ENCODE assay signal across 1 cellular context in the genomic region with DNA sequence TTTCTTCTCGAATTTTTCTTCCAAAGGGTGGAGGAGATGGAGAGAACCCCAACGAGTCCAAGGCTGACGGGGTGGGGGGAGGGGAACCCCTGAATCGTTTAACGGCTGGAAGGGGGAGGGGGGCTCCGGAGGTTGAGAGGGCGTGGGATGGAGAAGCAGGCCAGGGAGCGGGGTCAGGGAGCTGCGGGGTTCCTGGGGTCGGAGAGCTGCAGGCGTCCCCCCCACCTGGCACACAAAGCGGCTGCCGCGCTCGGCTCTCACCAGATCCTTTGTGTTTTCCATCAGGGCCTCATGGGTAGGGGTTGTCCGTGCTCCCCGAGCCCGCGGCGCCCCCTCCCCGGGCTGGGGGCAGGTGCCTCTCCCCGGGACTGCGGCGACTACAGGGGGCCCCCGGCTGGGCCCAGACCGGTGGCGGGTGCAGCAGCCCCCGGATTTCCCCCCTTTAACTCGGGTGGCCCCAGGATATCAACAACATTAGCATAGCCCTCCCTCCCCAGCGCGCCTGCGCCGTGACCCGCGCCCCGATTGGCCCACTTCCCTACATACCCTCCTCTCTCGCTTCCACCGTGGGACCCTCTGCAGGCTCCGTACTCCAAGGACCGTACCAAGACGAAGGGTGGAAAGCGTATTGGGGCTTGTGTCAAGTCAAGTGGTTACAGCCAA.
TF ChIP-seq lines count a peak whose summit lies in the region.

Gene MBTD1, minus strand, starts transcription at position 476 of the 663 bp plus-strand sequence. CDS start 34,888 bp downstream, outside the sequence.

TF ChIP-seq in HEK293, 187 proteins besides CTCF, POLR2A, EP300 and RAD21 (continued from another document):
- TF ChIP-seq REPIN1 (tag by site-specific recombination; IDR thresholded peaks at IDR 0.05; ENCODE audit: low read depth) (no peak), ZNF624 (tag by site-specific recombination; IDR thresholded peaks at IDR 0.05) (no peak), ZEB2 (tag by site-specific recombination; IDR thresholded peaks at IDR 0.05) (no peak; the same call in 1 of the 2 replicates), ZSCAN5A (tag by site-specific recombination; IDR thresholded peaks at IDR 0.05) (no peak), EGR2 (tag by site-specific recombination; IDR thresholded peaks at IDR 0.05; ENCODE audit: low read depth) (no peak), AEBP2 (tag by site-specific recombination; IDR thresholded peaks at IDR 0.05; ENCODE audit: borderline replicate concordance) (no peak), ZIC2 (tag by site-specific recombination; IDR thresholded peaks at IDR 0.05) (peak; percentile 77), ZNF404 (tag by site-specific recombination; IDR thresholded peaks at IDR 0.05) (no peak), ZBTB7A (tag by site-specific recombination; IDR thresholded peaks at IDR 0.05; ENCODE audit: low read depth) (peak; percentile 21; the same call in 1 of the 2 replicates), ZNF777 (tag by site-specific recombination; IDR thresholded peaks at IDR 0.05; ENCODE audit: borderline replicate concordance) (no peak), ZNF423 (tag by site-specific recombination; IDR thresholded peaks at IDR 0.05) (no peak), ZNF549 (tag by site-specific recombination; IDR thresholded peaks at IDR 0.05) (no peak), ZNF202 (tag by site-specific recombination; IDR thresholded peaks at IDR 0.05; ENCODE audit: borderline replicate concordance) (no peak), ZNF626 (tag by site-specific recombination; IDR thresholded peaks at IDR 0.05) (no peak), ZFHX2 (tag by site-specific recombination; conservative IDR thresholded peaks at IDR 0.05) (no peak), ZNF16 (tag by site-specific recombination; IDR thresholded peaks at IDR 0.05; ENCODE audit: low read depth) (no peak), ZNF791 (tag by site-specific recombination; IDR thresholded peaks at IDR 0.05) (no peak), ZFP37 (tag by site-specific recombination; IDR thresholded peaks at IDR 0.05) (no peak), GLI4 (tag by site-specific recombination; IDR thresholded peaks at IDR 0.05) (no peak), ZBTB17 (tag by site-specific recombination; IDR thresholded peaks at IDR 0.05) (0 out of 2 replicates have a peak, but pooled peaks have one; percentile 47), PRDM1 (tag by site-specific recombination; IDR thresholded peaks at IDR 0.05) (no peak)
- TF ChIP-seq, protein P1, sequence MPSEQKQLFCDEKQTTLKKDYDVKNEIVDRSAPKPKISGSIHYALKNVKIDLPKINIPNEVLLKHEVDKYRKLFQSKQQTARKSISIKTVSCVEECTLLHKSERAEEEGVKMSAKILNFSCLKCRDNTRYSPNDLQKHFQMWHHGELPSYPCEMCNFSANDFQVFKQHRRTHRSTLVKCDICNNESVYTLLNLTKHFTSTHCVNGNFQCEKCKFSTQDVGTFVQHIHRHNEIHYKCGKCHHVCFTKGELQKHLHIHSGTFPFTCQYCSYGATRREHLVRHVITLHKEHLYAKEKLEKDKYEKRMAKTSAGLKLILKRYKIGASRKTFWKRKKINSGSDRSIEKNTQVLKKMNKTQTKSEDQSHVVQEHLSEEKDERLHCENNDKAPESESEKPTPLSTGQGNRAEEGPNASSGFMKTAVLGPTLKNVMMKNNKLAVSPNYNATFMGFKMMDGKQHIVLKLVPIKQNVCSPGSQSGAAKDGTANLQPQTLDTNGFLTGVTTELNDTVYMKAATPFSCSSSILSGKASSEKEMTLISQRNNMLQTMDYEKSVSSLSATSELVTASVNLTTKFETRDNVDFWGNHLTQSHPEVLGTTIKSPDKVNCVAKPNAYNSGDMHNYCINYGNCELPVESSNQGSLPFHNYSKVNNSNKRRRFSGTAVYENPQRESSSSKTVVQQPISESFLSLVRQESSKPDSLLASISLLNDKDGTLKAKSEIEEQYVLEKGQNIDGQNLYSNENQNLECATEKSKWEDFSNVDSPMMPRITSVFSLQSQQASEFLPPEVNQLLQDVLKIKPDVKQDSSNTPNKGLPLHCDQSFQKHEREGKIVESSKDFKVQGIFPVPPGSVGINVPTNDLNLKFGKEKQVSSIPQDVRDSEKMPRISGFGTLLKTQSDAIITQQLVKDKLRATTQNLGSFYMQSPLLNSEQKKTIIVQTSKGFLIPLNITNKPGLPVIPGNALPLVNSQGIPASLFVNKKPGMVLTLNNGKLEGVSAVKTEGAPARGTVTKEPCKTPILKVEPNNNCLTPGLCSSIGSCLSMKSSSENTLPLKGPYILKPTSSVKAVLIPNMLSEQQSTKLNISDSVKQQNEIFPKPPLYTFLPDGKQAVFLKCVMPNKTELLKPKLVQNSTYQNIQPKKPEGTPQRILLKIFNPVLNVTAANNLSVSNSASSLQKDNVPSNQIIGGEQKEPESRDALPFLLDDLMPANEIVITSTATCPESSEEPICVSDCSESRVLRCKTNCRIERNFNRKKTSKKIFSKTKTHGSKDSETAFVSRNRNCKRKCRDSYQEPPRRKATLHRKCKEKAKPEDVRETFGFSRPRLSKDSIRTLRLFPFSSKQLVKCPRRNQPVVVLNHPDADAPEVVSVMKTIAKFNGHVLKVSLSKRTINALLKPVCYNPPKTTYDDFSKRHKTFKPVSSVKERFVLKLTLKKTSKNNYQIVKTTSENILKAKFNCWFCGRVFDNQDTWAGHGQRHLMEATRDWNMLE (tag by site-specific recombination; conservative IDR thresholded peaks at IDR 0.05; ENCODE audit: low read depth), result no peak; the same call in 1 of the 2 replicates
- TF ChIP-seq, protein P2, sequence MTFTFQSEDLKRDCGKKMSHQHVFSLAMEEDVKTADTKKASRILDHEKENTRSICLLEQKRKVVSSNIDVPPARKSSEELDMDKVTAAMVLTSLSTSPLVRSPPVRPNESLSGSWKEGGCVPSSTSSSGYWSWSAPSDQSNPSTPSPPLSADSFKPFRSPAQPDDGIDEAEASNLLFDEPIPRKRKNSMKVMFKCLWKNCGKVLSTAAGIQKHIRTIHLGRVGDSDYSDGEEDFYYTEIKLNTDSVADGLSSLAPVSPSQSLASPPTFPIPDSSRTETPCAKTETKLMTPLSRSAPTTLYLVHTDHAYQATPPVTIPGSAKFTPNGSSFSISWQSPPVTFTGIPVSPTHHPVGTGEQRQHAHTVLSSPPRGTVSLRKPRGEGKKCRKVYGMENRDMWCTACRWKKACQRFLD (tag by site-specific recombination; IDR thresholded peaks at IDR 0.05), result no peak
- TF ChIP-seq, protein P3, sequence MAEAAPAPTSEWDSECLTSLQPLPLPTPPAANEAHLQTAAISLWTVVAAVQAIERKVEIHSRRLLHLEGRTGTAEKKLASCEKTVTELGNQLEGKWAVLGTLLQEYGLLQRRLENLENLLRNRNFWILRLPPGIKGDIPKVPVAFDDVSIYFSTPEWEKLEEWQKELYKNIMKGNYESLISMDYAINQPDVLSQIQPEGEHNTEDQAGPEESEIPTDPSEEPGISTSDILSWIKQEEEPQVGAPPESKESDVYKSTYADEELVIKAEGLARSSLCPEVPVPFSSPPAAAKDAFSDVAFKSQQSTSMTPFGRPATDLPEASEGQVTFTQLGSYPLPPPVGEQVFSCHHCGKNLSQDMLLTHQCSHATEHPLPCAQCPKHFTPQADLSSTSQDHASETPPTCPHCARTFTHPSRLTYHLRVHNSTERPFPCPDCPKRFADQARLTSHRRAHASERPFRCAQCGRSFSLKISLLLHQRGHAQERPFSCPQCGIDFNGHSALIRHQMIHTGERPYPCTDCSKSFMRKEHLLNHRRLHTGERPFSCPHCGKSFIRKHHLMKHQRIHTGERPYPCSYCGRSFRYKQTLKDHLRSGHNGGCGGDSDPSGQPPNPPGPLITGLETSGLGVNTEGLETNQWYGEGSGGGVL (tag by site-specific recombination; IDR thresholded peaks at IDR 0.05), result peak; percentile 90
- TF ChIP-seq, protein P4, sequence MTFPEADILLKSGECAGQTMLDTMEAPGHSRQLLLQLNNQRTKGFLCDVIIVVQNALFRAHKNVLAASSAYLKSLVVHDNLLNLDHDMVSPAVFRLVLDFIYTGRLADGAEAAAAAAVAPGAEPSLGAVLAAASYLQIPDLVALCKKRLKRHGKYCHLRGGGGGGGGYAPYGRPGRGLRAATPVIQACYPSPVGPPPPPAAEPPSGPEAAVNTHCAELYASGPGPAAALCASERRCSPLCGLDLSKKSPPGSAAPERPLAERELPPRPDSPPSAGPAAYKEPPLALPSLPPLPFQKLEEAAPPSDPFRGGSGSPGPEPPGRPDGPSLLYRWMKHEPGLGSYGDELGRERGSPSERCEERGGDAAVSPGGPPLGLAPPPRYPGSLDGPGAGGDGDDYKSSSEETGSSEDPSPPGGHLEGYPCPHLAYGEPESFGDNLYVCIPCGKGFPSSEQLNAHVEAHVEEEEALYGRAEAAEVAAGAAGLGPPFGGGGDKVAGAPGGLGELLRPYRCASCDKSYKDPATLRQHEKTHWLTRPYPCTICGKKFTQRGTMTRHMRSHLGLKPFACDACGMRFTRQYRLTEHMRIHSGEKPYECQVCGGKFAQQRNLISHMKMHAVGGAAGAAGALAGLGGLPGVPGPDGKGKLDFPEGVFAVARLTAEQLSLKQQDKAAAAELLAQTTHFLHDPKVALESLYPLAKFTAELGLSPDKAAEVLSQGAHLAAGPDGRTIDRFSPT (tag by site-specific recombination; IDR thresholded peaks at IDR 0.05), result no peak
- TF ChIP-seq, protein P5, sequence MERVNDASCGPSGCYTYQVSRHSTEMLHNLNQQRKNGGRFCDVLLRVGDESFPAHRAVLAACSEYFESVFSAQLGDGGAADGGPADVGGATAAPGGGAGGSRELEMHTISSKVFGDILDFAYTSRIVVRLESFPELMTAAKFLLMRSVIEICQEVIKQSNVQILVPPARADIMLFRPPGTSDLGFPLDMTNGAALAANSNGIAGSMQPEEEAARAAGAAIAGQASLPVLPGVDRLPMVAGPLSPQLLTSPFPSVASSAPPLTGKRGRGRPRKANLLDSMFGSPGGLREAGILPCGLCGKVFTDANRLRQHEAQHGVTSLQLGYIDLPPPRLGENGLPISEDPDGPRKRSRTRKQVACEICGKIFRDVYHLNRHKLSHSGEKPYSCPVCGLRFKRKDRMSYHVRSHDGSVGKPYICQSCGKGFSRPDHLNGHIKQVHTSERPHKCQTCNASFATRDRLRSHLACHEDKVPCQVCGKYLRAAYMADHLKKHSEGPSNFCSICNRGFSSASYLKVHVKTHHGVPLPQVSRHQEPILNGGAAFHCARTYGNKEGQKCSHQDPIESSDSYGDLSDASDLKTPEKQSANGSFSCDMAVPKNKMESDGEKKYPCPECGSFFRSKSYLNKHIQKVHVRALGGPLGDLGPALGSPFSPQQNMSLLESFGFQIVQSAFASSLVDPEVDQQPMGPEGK (tag by site-specific recombination; IDR thresholded peaks at IDR 0.05), result peak; percentile 58
